8 cellular contexts compared by ENCODE assay signal in genomic region chr12:110744176-110744575, GRCh38. TPM values are rescaled to one million over a fixed set of nuclear protein-coding genes. Genes with fewer than 3 reads are reported as not detected.
DNase-seq lines count a peak whose midpoint lies in the region; ATAC-seq, FAIRE-seq and TF ChIP-seq lines count a peak whose summit lies in the region.

No MANE protein-coding gene starts in this region.

- H3K9me2 ChIP-seq in SK-N-SH = no peaks in the 10 kb centered on the region

- DNase-seq in SK-N-SH (no peak), fibroblast of the aortic adventitia (ENCODE audit: low read depth) (peak; percentile 62), pancreas (peak in 4 of 6 donors; percentile 32 to 49 (median 42)), Kasumi-1 (lab: John Stamatoyannopoulos, UW) (no peak), cerebellar nuclear complex (lab: John Stamatoyannopoulos, UW) (no peak)
- no peak for DNase-seq in activated naive CD4-positive, alpha-beta T cell treated with anti-CD3 and anti-CD28 coated beads, Interleukin-2, amount 10 ng/mL, durations not matched to agents 7 days and 5 days

- H3K9me3 ChIP-seq in ES-I3 (ENCODE audit: control insufficient read depth, insufficient read depth, low read length) = no peaks in the 10 kb centered on the region
- no peaks in the 10 kb centered on the region for H3K9me3 ChIP-seq in SK-N-SH
- no peaks in the 10 kb centered on the region for H3K9me3 ChIP-seq in pancreas

- H3K4me1 ChIP-seq in ES-I3 (ENCODE audit: insufficient read depth, low read length) = no peaks in the 10 kb centered on the region; the same call in none of the 2 replicates
- peaks cover 11 to 20% of the 10 kb centered on the region in 2 experiments for H3K4me1 ChIP-seq in SK-N-SH (ENCODE audit: control insufficient read depth in 1 of 2, insufficient read depth in 2 of 2, low read depth in 1 of 2, low read length in 1 of 2)
- H3K4me1 ChIP-seq in pancreas = peaks cover 13 to 20% (median 18%) of the 10 kb centered on the region in 3 donors

- POLR2A ChIA-PET in SK-N-SH (lab: Yijun Ruan, JAX) = interaction anchor here (0.6 to 2.0 kb wide), 2 partner anchors 56 to 131 kb away, joined by 3 to 8 read pairs; partner anchors contain the start of gene TCTN1

- TF ChIP-seq RAD21 in SK-N-SH (IDR thresholded peaks at IDR 0.05; ENCODE audit: low read length) = no peak

- H3K4me3 ChIP-seq in SK-N-SH (ENCODE audit: low read depth in 2 of 2, low read length in 1 of 2) = peak overlapping the region in 1 of 2 experiments; percentile 79; a peak in 3 of 4 replicates
- H3K4me3 ChIP-seq in fibroblast of the aortic adventitia (ENCODE audit: low read depth, low read length) = peak overlapping the region; percentile 9
- no peak overlapping the region for H3K4me3 ChIP-seq in pancreas

- H3K27me3 Mint-ChIP-seq in activated naive CD4-positive, alpha-beta T cell treated with anti-CD3 and anti-CD28 coated beads, Interleukin-2, amount 10 ng/mL, durations not matched to agents 7 days and 5 days = peaks cover 6% of the 10 kb centered on the region

- H4K20me1 ChIP-seq in SK-N-SH (ENCODE audit: insufficient read depth) = peaks cover 30% of the 10 kb centered on the region

- peak overlapping the region; percentile 99; the same call in 1 of the 2 replicates for H2AFZ ChIP-seq in SK-N-SH (ENCODE audit: low read depth)

- H3K9ac ChIP-seq in ES-I3 (ENCODE audit: low read depth, low read length) = peak overlapping the region; percentile 84
- H3K9ac ChIP-seq in SK-N-SH = no peak overlapping the region

- peaks cover 29% of the 10 kb centered on the region for H3K4me1 Mint-ChIP-seq in activated naive CD4-positive, alpha-beta T cell treated with anti-CD3 and anti-CD28 coated beads, Interleukin-2, amount 10 ng/mL, durations not matched to agents 7 days and 5 days

- no peak for FAIRE-seq in pancreas (lab: Jason Lieb, UNC)

- H3K27ac ChIP-seq in SK-N-SH (ENCODE audit: low read depth in 2 of 2, low read length in 1 of 2) (peak overlapping the region in 1 of 2 experiments; percentile 49; a peak in 2 of 4 replicates), pancreas (no peak overlapping the region)

- H3K4me2 ChIP-seq in SK-N-SH = peak overlapping the region; percentile 94

- H3K9me3 Mint-ChIP-seq in activated naive CD4-positive, alpha-beta T cell treated with anti-CD3 and anti-CD28 coated beads, Interleukin-2, amount 10 ng/mL, durations not matched to agents 7 days and 5 days = no peaks in the 10 kb centered on the region

- no peak overlapping the region for H3K27ac Mint-ChIP-seq in activated naive CD4-positive, alpha-beta T cell treated with anti-CD3 and anti-CD28 coated beads, Interleukin-2, amount 10 ng/mL, durations not matched to agents 7 days and 5 days

- no peak for TF ChIP-seq CTCF in SK-N-SH (IDR thresholded peaks at IDR 0.05)
- TF ChIP-seq CTCF in fibroblast of the aortic adventitia (IDR thresholded peaks at IDR 0.05; ENCODE audit: insufficient read depth, low read length) = no peak
- TF ChIP-seq CTCF in pancreas (IDR thresholded peaks at IDR 0.05) = no peak

- peak in 1 of 2 experiments; percentile 48; a peak in 1 of 4 replicates for TF ChIP-seq EP300 in SK-N-SH (IDR thresholded peaks at IDR 0.05; ENCODE audit: borderline replicate concordance in 1 of 2, low read depth in 1 of 2, low read length in 1 of 2)

- H3F3A ChIP-seq in SK-N-SH (replicated peaks; ENCODE audit: insufficient read depth) = peaks cover 20% of the 10 kb centered on the region

- H3K36me3 ChIP-seq in ES-I3 (ENCODE audit: insufficient read depth, low read length) (no peaks in the 10 kb centered on the region), SK-N-SH (replicated peaks in 1 of 2; ENCODE audit: control insufficient read depth in 1 of 2, insufficient read depth in 2 of 2, low read length in 1 of 2) (peaks cover 0 to 2% of the 10 kb centered on the region in 2 experiments), pancreas (no peaks in the 10 kb centered on the region)

- ATAC-seq in pancreas (peak in 2 of 4 donors; percentile 6), GM18858 (IDR thresholded peaks at IDR 0.05; ENCODE audit: unreplicated experiment) (no peak)

- intact Hi-C loops in pancreas (cut with DNase I) = no loop called here

- CTCF ChIA-PET in SK-N-SH (lab: Yijun Ruan, JAX) = interaction anchor here (1.2 to 4.6 kb wide), 4 partner anchors 19 to 144 kb away, joined by 4 to 15 read pairs (median 6); no protein-coding TSS in a partner anchor
- CTCF ChIA-PET in activated naive CD4-positive, alpha-beta T cell treated with anti-CD3 and anti-CD28 coated beads, Interleukin-2, amount 10 ng/mL, durations not matched to agents 7 days and 5 days (lab: Charles Lee) = no interaction called here

- peaks cover 35% of the 10 kb centered on the region for H3K79me2 ChIP-seq in SK-N-SH (ENCODE audit: insufficient read depth)

- no peak overlapping the region for H3K4me3 Mint-ChIP-seq in activated naive CD4-positive, alpha-beta T cell treated with anti-CD3 and anti-CD28 coated beads, Interleukin-2, amount 10 ng/mL, durations not matched to agents 7 days and 5 days

- H3K36me3 Mint-ChIP-seq in activated naive CD4-positive, alpha-beta T cell treated with anti-CD3 and anti-CD28 coated beads, Interleukin-2, amount 10 ng/mL, durations not matched to agents 7 days and 5 days = peaks cover 19% of the 10 kb centered on the region

- H3K27me3 ChIP-seq in SK-N-SH (ENCODE audit: insufficient read depth) (no peaks in the 10 kb centered on the region), pancreas (no peaks in the 10 kb centered on the region)

- 59% methylated on average over 4 of the region's 4 CpGs for WGBS in SK-N-SH (ENCODE audit: low lambda C conversion rate)
- 32 to 39% methylated on average over 4 of the region's 4 CpGs for WGBS in pancreas, 2 donors

TF ChIP-seq in SK-N-SH, 30 proteins besides CTCF, POLR2A, EP300 and RAD21 (continues in another document):
- no peak for TF ChIP-seq MEF2A (IDR thresholded peaks at IDR 0.05; ENCODE audit: borderline replicate concordance, low read depth)
- peak; percentile 58; the same call in 1 of the 2 replicates for TF ChIP-seq RXRA (IDR thresholded peaks at IDR 0.05; ENCODE audit: borderline replicate concordance, low read depth)
- peak; percentile 67; the same call in 1 of the 2 replicates for TF ChIP-seq FOSL2 (IDR thresholded peaks at IDR 0.05; ENCODE audit: borderline replicate concordance, low read depth)
- TF ChIP-seq, protein P1, sequence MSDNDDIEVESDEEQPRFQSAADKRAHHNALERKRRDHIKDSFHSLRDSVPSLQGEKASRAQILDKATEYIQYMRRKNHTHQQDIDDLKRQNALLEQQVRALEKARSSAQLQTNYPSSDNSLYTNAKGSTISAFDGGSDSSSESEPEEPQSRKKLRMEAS (IDR thresholded peaks at IDR 0.05; ENCODE audit: low read depth) = 0 out of 2 replicates have a peak, but pooled peaks have one; percentile 33
- TF ChIP-seq TCF12 (IDR thresholded peaks at IDR 0.05) = peak; percentile 82
- no peak for TF ChIP-seq FOXM1 (IDR thresholded peaks at IDR 0.05; ENCODE audit: low read depth)
- no peak for TF ChIP-seq SIN3A (IDR thresholded peaks at IDR 0.05; ENCODE audit: borderline replicate concordance, low read depth, low read length)
- TF ChIP-seq NFIC (IDR thresholded peaks at IDR 0.05; ENCODE audit: borderline replicate concordance) = peak; percentile 59
- TF ChIP-seq PBX3 (IDR thresholded peaks at IDR 0.05) = peak; percentile 88
- TF ChIP-seq ZBTB33 (IDR thresholded peaks at IDR 0.05; ENCODE audit: borderline replicate concordance, low read depth) = 0 out of 2 replicates have a peak, but pooled peaks have one; percentile 33
- TF ChIP-seq JUND (IDR thresholded peaks at IDR 0.05) = peak; percentile 62; the same call in 1 of the 2 replicates

RNA-seq across cellular contexts. Expression of gene PPP1CC, which starts 1.5 kb away (rescaled TPM):
- polyA plus RNA-seq in SK-N-SH (2012; rRNA removed) (62.0 and 74.3 TPM in 2 replicates), pancreas (10 to 100 TPM; 33.3 to 52.9 TPM)
- 90.5 and 111 TPM in 2 replicates for polyA plus RNA-seq in SK-N-SH (2012; cell fraction: cytosol; rRNA removed)
- polyA plus RNA-seq in SK-N-SH (2012; cell fraction: nucleus; rRNA removed) = 34.3 and 68.3 TPM in 2 replicates
- total RNA-seq in fibroblast of the aortic adventitia (ENCODE audit: low replicate concordance) (130 and 213 TPM in 2 replicates), pancreas (10 to 100 TPM; 58.6 to 92.7 (median 75.9) TPM)

RNA-seq across cellular contexts. Expression of gene HVCN1, which starts 55.3 kb away (rescaled TPM):
- polyA plus RNA-seq in SK-N-SH (2012; rRNA removed) (0.03 TPM in 2 replicates), pancreas (1 to 10 TPM; 1.5 to 2.0 TPM)
- polyA plus RNA-seq in SK-N-SH (2012; cell fraction: cytosol; rRNA removed) = 0.03 and 0.10 TPM in 2 replicates
- polyA plus RNA-seq in SK-N-SH (2012; cell fraction: nucleus; rRNA removed) = 0.09 TPM in 1 of 2 replicates, not detected in the other
- total RNA-seq in fibroblast of the aortic adventitia (ENCODE audit: low replicate concordance) (0.74 and 2.6 TPM in 2 replicates), pancreas (1 to 10 TPM in 3 of 6 donors, under 1 TPM in 3; 0.42 to 5.2 (median 1.1) TPM)

Comparison
In these comparisons a context has a peak if more than half of its experiments do, and no peak if none do; other contexts are left out.
1. DNase-seq: peak in fibroblast of the aortic adventitia (single experiment) and pancreas (4 of 6); none in SK-N-SH (single experiment), Kasumi-1 (0 of 2), cerebellar nuclear complex (0 of 2) and activated naive CD4-positive, alpha-beta T cell treated with anti-CD3 and anti-CD28 coated beads, Interleukin-2, amount 10 ng/mL, durations not matched to agents 7 days and 5 days (single experiment).